Comparison of ENCODE assay signal across 1 cellular context in genomic region chr19:49403404-49404187, GRCh38.
TF ChIP-seq lines count a peak whose summit lies in the region.

No MANE protein-coding gene starts in this region.

TF ChIP-seq in HEK293, 187 proteins besides CTCF, POLR2A, EP300 and RAD21 (continued from another document and continues in another):
- TF ChIP-seq ZNF791 (tag by site-specific recombination; IDR thresholded peaks at IDR 0.05): no peak
- no peak; the same call in 1 of the 2 replicates for TF ChIP-seq ZNF280D (tag by site-specific recombination; IDR thresholded peaks at IDR 0.05)
- TF ChIP-seq ZNF366 (tag by site-specific recombination; conservative IDR thresholded peaks at IDR 0.05): peak; percentile 74
- TF ChIP-seq, protein P1, sequence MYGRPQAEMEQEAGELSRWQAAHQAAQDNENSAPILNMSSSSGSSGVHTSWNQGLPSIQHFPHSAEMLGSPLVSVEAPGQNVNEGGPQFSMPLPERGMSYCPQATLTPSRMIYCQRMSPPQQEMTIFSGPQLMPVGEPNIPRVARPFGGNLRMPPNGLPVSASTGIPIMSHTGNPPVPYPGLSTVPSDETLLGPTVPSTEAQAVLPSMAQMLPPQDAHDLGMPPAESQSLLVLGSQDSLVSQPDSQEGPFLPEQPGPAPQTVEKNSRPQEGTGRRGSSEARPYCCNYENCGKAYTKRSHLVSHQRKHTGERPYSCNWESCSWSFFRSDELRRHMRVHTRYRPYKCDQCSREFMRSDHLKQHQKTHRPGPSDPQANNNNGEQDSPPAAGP (tag by site-specific recombination; IDR thresholded peaks at IDR 0.05): no peak; the same call in 1 of the 2 replicates
- TF ChIP-seq TCF7L2 (IDR thresholded peaks at IDR 0.05; ENCODE audit: borderline replicate concordance, low read depth, low read length): no peak
- no peak for TF ChIP-seq BCL11A (tag by site-specific recombination; IDR thresholded peaks at IDR 0.05; ENCODE audit: low read depth)
- no peak for TF ChIP-seq ZNF664 (tag by site-specific recombination; IDR thresholded peaks at IDR 0.05)
- TF ChIP-seq HOXC10 (CRISPR knock-in tag; IDR thresholded peaks at IDR 0.05): no peak
- TF ChIP-seq ZXDB (tag by site-specific recombination; IDR thresholded peaks at IDR 0.05): peak; percentile 65
- TF ChIP-seq, protein P2, sequence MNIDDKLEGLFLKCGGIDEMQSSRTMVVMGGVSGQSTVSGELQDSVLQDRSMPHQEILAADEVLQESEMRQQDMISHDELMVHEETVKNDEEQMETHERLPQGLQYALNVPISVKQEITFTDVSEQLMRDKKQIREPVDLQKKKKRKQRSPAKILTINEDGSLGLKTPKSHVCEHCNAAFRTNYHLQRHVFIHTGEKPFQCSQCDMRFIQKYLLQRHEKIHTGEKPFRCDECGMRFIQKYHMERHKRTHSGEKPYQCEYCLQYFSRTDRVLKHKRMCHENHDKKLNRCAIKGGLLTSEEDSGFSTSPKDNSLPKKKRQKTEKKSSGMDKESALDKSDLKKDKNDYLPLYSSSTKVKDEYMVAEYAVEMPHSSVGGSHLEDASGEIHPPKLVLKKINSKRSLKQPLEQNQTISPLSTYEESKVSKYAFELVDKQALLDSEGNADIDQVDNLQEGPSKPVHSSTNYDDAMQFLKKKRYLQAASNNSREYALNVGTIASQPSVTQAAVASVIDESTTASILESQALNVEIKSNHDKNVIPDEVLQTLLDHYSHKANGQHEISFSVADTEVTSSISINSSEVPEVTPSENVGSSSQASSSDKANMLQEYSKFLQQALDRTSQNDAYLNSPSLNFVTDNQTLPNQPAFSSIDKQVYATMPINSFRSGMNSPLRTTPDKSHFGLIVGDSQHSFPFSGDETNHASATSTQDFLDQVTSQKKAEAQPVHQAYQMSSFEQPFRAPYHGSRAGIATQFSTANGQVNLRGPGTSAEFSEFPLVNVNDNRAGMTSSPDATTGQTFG (tag by site-specific recombination; IDR thresholded peaks at IDR 0.05; ENCODE audit: borderline replicate concordance): no peak
- TF ChIP-seq ZNF677 (tag by site-specific recombination; IDR thresholded peaks at IDR 0.05): no peak
- 0 out of 2 replicates have a peak, but pooled peaks have one; percentile 22 for TF ChIP-seq ZFP69B (tag by site-specific recombination; IDR thresholded peaks at IDR 0.05)
- no peak for TF ChIP-seq BCL11B (tag by site-specific recombination; IDR thresholded peaks at IDR 0.05; ENCODE audit: low read depth)
- no peak for TF ChIP-seq ZNF548 (tag by site-specific recombination; IDR thresholded peaks at IDR 0.05)
- TF ChIP-seq, protein P3, sequence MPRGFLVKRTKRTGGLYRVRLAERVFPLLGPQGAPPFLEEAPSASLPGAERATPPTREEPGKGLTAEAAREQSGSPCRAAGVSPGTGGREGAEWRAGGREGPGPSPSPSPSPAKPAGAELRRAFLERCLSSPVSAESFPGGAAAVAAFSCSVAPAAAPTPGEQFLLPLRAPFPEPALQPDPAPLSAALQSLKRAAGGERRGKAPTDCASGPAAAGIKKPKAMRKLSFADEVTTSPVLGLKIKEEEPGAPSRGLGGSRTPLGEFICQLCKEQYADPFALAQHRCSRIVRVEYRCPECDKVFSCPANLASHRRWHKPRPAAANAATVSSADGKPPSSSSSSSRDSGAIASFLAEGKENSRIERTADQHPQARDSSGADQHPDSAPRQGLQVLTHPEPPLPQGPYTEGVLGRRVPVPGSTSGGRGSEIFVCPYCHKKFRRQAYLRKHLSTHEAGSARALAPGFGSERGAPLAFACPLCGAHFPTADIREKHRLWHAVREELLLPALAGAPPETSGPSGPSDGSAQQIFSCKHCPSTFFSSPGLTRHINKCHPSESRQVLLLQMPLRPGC (tag by site-specific recombination; IDR thresholded peaks at IDR 0.05): no peak
- TF ChIP-seq ZNF521 (tag by site-specific recombination; IDR thresholded peaks at IDR 0.05): no peak
- TF ChIP-seq, protein P4, sequence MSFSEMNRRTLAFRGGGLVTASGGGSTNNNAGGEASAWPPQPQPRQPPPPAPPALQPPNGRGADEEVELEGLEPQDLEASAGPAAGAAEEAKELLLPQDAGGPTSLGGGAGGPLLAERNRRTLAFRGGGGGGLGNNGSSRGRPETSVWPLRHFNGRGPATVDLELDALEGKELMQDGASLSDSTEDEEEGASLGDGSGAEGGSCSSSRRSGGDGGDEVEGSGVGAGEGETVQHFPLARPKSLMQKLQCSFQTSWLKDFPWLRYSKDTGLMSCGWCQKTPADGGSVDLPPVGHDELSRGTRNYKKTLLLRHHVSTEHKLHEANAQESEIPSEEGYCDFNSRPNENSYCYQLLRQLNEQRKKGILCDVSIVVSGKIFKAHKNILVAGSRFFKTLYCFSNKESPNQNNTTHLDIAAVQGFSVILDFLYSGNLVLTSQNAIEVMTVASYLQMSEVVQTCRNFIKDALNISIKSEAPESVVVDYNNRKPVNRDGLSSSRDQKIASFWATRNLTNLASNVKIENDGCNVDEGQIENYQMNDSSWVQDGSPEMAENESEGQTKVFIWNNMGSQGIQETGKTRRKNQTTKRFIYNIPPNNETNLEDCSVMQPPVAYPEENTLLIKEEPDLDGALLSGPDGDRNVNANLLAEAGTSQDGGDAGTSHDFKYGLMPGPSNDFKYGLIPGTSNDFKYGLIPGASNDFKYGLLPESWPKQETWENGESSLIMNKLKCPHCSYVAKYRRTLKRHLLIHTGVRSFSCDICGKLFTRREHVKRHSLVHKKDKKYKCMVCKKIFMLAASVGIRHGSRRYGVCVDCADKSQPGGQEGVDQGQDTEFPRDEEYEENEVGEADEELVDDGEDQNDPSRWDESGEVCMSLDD (tag by site-specific recombination; IDR thresholded peaks at IDR 0.05): no peak
- no peak for TF ChIP-seq AEBP2 (tag by site-specific recombination; IDR thresholded peaks at IDR 0.05; ENCODE audit: borderline replicate concordance)
- no peak for TF ChIP-seq ZNF239 (tag by site-specific recombination; IDR thresholded peaks at IDR 0.05)
- no peak for TF ChIP-seq YY2 (tag by site-specific recombination; IDR thresholded peaks at IDR 0.05)
- no peak for TF ChIP-seq ZNF704 (tag by site-specific recombination; IDR thresholded peaks at IDR 0.05)
- peak; percentile 70 for TF ChIP-seq SETDB1 (IDR thresholded peaks at IDR 0.05; ENCODE audit: insufficient read length, low read length)
- TF ChIP-seq ZNF560 (tag by site-specific recombination; IDR thresholded peaks at IDR 0.05; ENCODE audit: borderline replicate concordance): no peak
- peak; percentile 76 for TF ChIP-seq KLF8 (tag by site-specific recombination; IDR thresholded peaks at IDR 0.05)
- no peak for TF ChIP-seq PRDM1 (tag by site-specific recombination; IDR thresholded peaks at IDR 0.05)
- TF ChIP-seq, protein P5, sequence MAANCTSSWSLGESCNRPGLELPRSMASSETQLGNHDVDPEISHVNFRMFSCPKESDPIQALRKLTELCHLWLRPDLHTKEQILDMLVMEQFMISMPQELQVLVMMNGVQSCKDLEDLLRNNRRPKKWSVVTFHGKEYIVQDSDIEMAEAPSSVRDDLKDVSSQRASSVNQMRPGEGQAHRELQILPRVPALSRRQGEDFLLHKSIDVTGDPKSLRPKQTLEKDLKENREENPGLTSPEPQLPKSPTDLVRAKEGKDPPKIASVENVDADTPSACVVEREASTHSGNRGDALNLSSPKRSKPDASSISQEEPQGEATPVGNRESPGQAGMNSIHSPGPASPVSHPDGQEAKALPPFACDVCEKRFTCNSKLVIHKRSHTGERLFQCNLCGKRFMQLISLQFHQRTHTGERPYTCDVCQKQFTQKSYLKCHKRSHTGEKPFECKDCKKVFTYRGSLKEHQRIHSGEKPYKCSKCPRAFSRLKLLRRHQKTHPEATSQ (tag by site-specific recombination; IDR thresholded peaks at IDR 0.05): no peak
- no peak for TF ChIP-seq ELK4 (IDR thresholded peaks at IDR 0.05; ENCODE audit: borderline replicate concordance, low read depth, low read length)
- TF ChIP-seq GLI4 (tag by site-specific recombination; IDR thresholded peaks at IDR 0.05): no peak
- peak; percentile 51 for TF ChIP-seq ZBTB20 (tag by site-specific recombination; IDR thresholded peaks at IDR 0.05)
- peak; percentile 88 for TF ChIP-seq MZF1 (tag by site-specific recombination; IDR thresholded peaks at IDR 0.05; ENCODE audit: borderline replicate concordance)
- no peak for TF ChIP-seq ZNF426 (tag by site-specific recombination; IDR thresholded peaks at IDR 0.05)
- TF ChIP-seq MEIS1 (CRISPR knock-in tag; IDR thresholded peaks at IDR 0.05; ENCODE audit: borderline replicate concordance): no peak
- TF ChIP-seq, protein P6, sequence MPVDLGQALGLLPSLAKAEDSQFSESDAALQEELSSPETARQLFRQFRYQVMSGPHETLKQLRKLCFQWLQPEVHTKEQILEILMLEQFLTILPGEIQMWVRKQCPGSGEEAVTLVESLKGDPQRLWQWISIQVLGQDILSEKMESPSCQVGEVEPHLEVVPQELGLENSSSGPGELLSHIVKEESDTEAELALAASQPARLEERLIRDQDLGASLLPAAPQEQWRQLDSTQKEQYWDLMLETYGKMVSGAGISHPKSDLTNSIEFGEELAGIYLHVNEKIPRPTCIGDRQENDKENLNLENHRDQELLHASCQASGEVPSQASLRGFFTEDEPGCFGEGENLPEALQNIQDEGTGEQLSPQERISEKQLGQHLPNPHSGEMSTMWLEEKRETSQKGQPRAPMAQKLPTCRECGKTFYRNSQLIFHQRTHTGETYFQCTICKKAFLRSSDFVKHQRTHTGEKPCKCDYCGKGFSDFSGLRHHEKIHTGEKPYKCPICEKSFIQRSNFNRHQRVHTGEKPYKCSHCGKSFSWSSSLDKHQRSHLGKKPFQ (tag by site-specific recombination; IDR thresholded peaks at IDR 0.05): no peak
- TF ChIP-seq RBAK (tag by site-specific recombination; IDR thresholded peaks at IDR 0.05): no peak
- no peak for TF ChIP-seq GFI1B (tag by site-specific recombination; IDR thresholded peaks at IDR 0.05)
- TF ChIP-seq, protein P7, sequence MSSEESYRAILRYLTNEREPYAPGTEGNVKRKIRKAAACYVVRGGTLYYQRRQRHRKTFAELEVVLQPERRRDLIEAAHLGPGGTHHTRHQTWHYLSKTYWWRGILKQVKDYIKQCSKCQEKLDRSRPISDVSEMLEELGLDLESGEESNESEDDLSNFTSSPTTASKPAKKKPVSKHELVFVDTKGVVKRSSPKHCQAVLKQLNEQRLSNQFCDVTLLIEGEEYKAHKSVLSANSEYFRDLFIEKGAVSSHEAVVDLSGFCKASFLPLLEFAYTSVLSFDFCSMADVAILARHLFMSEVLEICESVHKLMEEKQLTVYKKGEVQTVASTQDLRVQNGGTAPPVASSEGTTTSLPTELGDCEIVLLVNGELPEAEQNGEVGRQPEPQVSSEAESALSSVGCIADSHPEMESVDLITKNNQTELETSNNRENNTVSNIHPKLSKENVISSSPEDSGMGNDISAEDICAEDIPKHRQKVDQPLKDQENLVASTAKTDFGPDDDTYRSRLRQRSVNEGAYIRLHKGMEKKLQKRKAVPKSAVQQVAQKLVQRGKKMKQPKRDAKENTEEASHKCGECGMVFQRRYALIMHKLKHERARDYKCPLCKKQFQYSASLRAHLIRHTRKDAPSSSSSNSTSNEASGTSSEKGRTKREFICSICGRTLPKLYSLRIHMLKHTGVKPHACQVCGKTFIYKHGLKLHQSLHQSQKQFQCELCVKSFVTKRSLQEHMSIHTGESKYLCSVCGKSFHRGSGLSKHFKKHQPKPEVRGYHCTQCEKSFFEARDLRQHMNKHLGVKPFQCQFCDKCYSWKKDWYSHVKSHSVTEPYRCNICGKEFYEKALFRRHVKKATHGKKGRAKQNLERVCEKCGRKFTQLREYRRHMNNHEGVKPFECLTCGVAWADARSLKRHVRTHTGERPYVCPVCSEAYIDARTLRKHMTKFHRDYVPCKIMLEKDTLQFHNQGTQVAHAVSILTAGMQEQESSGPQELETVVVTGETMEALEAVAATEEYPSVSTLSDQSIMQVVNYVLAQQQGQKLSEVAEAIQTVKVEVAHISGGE (tag by site-specific recombination; conservative IDR thresholded peaks at IDR 0.05; ENCODE audit: low read depth): peak; percentile 71
- no peak for TF ChIP-seq ZNF311 (tag by site-specific recombination; IDR thresholded peaks at IDR 0.05; ENCODE audit: borderline replicate concordance)
